10 cellular contexts compared by ENCODE assay signal in the genomic region with DNA sequence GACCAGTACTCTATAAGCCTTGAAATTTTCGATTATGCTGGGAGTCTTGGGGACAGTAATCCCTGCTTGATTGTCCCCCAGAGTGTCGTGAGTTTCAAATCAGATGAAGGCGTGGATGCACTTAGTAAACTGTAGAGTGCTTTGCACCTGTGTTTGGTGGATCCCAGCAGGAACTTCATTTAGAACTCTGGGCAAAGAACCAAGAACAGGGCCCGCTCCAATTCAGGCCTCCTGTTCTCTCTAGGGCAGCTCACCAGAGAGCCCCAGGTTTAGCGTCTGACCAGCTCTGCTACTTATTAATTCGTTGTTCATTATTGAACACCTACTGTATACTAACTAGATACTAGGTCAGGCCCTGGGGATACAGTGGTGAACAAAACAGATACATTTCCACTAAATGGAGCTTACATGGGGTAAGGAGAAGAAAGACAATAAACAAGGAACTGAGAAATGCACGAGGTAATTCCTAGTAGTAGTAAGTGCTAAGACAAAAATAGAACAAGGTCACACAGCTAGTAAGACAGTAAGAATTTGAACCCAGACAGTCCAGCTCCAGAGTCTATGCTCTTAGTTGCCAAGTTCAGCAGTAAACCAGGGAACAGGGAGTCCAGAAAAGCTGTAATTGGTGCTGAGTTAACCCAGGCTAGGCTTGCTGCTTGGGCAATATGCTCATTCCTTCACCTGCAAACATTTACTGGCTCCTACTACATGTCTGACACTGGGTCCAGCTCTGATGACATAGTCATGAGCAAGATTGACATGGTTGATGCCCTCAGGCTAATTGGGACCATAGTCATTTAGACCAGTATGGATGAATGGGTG. TPM values are rescaled to one million over a fixed set of nuclear protein-coding genes. Genes with fewer than 3 reads are reported as not detected.
DNase-seq lines count a peak whose midpoint lies in the region; ATAC-seq and TF ChIP-seq lines count a peak whose summit lies in the region.
"Had no signal": no experiment of that assay in that cellular context is flagged by ENCODE, and none has a peak within 500 bp of the region (broad histone marks: within the 10 kb centered on the region; RNA-seq: fewer than 3 reads in every experiment).

No MANE protein-coding gene starts in this region.

- H3K4me1 Mint-ChIP-seq in CD4-positive, alpha-beta memory T cell, result peaks cover 38 to 61% (median 48%) of the 10 kb centered on the region in 4 donors
- peaks cover 52% of the 10 kb centered on the region for H3K4me1 Mint-ChIP-seq in central memory CD8-positive, alpha-beta T cell
- peaks cover 26 to 55% (median 50%) of the 10 kb centered on the region in 4 donors for H3K4me1 Mint-ChIP-seq in naive thymus-derived CD8-positive, alpha-beta T cell

- H3K4me3 Mint-ChIP-seq in CD4-positive, alpha-beta memory T cell, result peak overlapping the region; percentile 89 to 94 (median 92)
- H3K4me3 Mint-ChIP-seq in central memory CD8-positive, alpha-beta T cell, result peak overlapping the region; percentile 88
- H3K4me3 Mint-ChIP-seq in naive thymus-derived CD8-positive, alpha-beta T cell, result peak overlapping the region; percentile 72 to 92 (median 89)

- peak overlapping the region; percentile 89 to 97 (median 94) for H3K27ac Mint-ChIP-seq in CD4-positive, alpha-beta memory T cell
- peak overlapping the region; percentile 94 for H3K27ac Mint-ChIP-seq in central memory CD8-positive, alpha-beta T cell (ENCODE audit: low read depth)
- peak overlapping the region; percentile 84 to 97 (median 96) for H3K27ac Mint-ChIP-seq in naive thymus-derived CD8-positive, alpha-beta T cell

- intact Hi-C loops in CD4-positive, alpha-beta memory T cell (cut with micrococcal nuclease), result loop anchor here (1.0 to 10.0 kb wide), 3 partner anchors 28 to 81 kb away; partner anchors contain the start of gene TUT4
- intact Hi-C loops in upper lobe of right lung (cut with DNase I), result no loop called here

- H3K27me3 Mint-ChIP-seq in CD4-positive, alpha-beta memory T cell, result no peaks in the 10 kb centered on the region
- no peaks in the 10 kb centered on the region for H3K27me3 Mint-ChIP-seq in central memory CD8-positive, alpha-beta T cell
- H3K27me3 Mint-ChIP-seq in naive thymus-derived CD8-positive, alpha-beta T cell, result no peaks in the 10 kb centered on the region

- H3K27ac ChIP-seq in CD4-positive, alpha-beta memory T cell (ENCODE audit: low read depth, low read length), result peak overlapping the region; percentile 69
- no peak overlapping the region for H3K27ac ChIP-seq in upper lobe of right lung

- CTCF ChIA-PET in CD4-positive, alpha-beta memory T cell (lab: Charles Lee; ENCODE audit: partially characterized antibody), result interaction anchor here (0.7 to 2.2 kb wide), 8 partner anchors 9 to 1524 kb away, joined by 3 to 15 read pairs (median 4); partner anchors contain the start of gene SHISAL2A

- H3K4me3 ChIP-seq in CD4-positive, alpha-beta memory T cell (ENCODE audit: low read length in 2 of 2), result peak overlapping the region in 1 of 2 donors; percentile 64
- no peak overlapping the region for H3K4me3 ChIP-seq in upper lobe of right lung

- POLR2A ChIA-PET in CD4-positive, alpha-beta memory T cell (lab: Charles Lee; ENCODE audit: partially characterized antibody), result interaction anchor here (0.9 to 10.4 kb wide), 6 partner anchors 10 to 200 kb away, joined by 3 to 188 read pairs (median 6); partner anchors contain the start of genes ORC1, PRPF38A, SHISAL2A and TUT4
- POLR2A ChIA-PET in naive thymus-derived CD8-positive, alpha-beta T cell (lab: Charles Lee), result interaction anchor here (0.7 to 3.2 kb wide), 12 partner anchors 11 to 118 kb away, joined by 3 to 18 read pairs (median 4); partner anchors contain the start of genes SHISAL2A and TUT4

- H3K27me3 ChIP-seq in CD4-positive, alpha-beta memory T cell (ENCODE audit: insufficient read depth, low read length), result no peaks in the 10 kb centered on the region
- no peaks in the 10 kb centered on the region for H3K27me3 ChIP-seq in upper lobe of right lung

- H3K36me3 ChIP-seq in CD4-positive, alpha-beta memory T cell (ENCODE audit: insufficient read depth, low read length), result peaks cover 20% of the 10 kb centered on the region
- peaks cover 13% of the 10 kb centered on the region for H3K36me3 ChIP-seq in upper lobe of right lung
- H3K36me3 ChIP-seq: prostate gland had no signal

- no peak for ATAC-seq in central memory CD8-positive, alpha-beta T cell (replicated peaks; ENCODE audit: extremely low read depth, poor library complexity, severe bottlenecking)
- no peak for ATAC-seq in naive thymus-derived CD8-positive, alpha-beta T cell
- no peak for ATAC-seq in upper lobe of right lung

- H3K36me3 Mint-ChIP-seq in CD4-positive, alpha-beta memory T cell, result peaks cover 21 to 35% of the 10 kb centered on the region in 2 donors
- peaks cover 16% of the 10 kb centered on the region for H3K36me3 Mint-ChIP-seq in central memory CD8-positive, alpha-beta T cell (ENCODE audit: insufficient read depth)
- peaks cover 0 to 31% (median 12%) of the 10 kb centered on the region in 3 donors for H3K36me3 Mint-ChIP-seq in naive thymus-derived CD8-positive, alpha-beta T cell

- H3K9me3 Mint-ChIP-seq in CD4-positive, alpha-beta memory T cell, result no peaks in the 10 kb centered on the region
- no peaks in the 10 kb centered on the region for H3K9me3 Mint-ChIP-seq in central memory CD8-positive, alpha-beta T cell
- no peaks in the 10 kb centered on the region for H3K9me3 Mint-ChIP-seq in naive thymus-derived CD8-positive, alpha-beta T cell

- no peak for DNase-seq in CD4-positive, alpha-beta memory T cell
- peak; percentile 72 for DNase-seq in M059J (ENCODE audit: low read depth)
- DNase-seq in central memory CD8-positive, alpha-beta T cell (ENCODE audit: low spot score in 2 of 2), result no peak
- peak in 1 of 10 donors; percentile 6 for DNase-seq in naive thymus-derived CD8-positive, alpha-beta T cell
- DNase-seq in upper lobe of right lung, result no peak
- no peak for DNase-seq in AG08395 (ENCODE audit: low spot score)
- DNase-seq in D341Med (ENCODE audit: low spot score), result no peak
- DNase-seq in DMS79 (lab: John Stamatoyannopoulos, UW), result no peak

- H3K9me3 ChIP-seq in CD4-positive, alpha-beta memory T cell (ENCODE audit: control insufficient read depth in 1 of 2, low read length in 2 of 2), result no peaks in the 10 kb centered on the region
- H3K9me3 ChIP-seq in upper lobe of right lung, result no peaks in the 10 kb centered on the region
- H3K9me3 ChIP-seq: prostate gland had no signal

- H3K4me1 ChIP-seq in CD4-positive, alpha-beta memory T cell (ENCODE audit: insufficient read depth, low read length), result peaks cover 39% of the 10 kb centered on the region
- peaks cover 23% of the 10 kb centered on the region for H3K4me1 ChIP-seq in upper lobe of right lung

- TF ChIP-seq CTCF in upper lobe of right lung (IDR thresholded peaks at IDR 0.05), result no peak

RNA-seq across cellular contexts. Expression of gene GPX7, which starts 1.7 kb away (rescaled TPM):
- total RNA-seq in CD4-positive, alpha-beta memory T cell, result 10 to 100 TPM; 26.3 to 27.5 TPM
- 10 to 100 TPM; 34.1 to 34.4 TPM for polyA plus RNA-seq in CD4-positive, alpha-beta memory T cell
- total RNA-seq in M059J (2014; rRNA removed; shearing (Covaris generic)), result 7.7 and 8.7 TPM in 2 replicates
- total RNA-seq in naive thymus-derived CD8-positive, alpha-beta T cell, result 10 to 100 TPM; 25.0 to 30.4 TPM
- polyA plus RNA-seq in naive thymus-derived CD8-positive, alpha-beta T cell, result 10 to 100 TPM; 30.2 to 34.5 (median 30.3) TPM
- total RNA-seq in upper lobe of right lung, result 6.2 TPM

RNA-seq across cellular contexts. Expression of gene SHISAL2A, which starts 29.1 kb away (rescaled TPM):
- 10 to 100 TPM; 64.8 to 75.6 TPM for total RNA-seq in CD4-positive, alpha-beta memory T cell
- polyA plus RNA-seq in CD4-positive, alpha-beta memory T cell, result 1 to 10 TPM; 3.2 to 8.4 TPM
- 0.15 TPM in 1 of 2 replicates, not detected in the other for total RNA-seq in M059J (2014; rRNA removed; shearing (Covaris generic))
- 10 to 100 TPM; 83.4 to 89.0 TPM for total RNA-seq in naive thymus-derived CD8-positive, alpha-beta T cell
- 10 to 100 TPM in 1 of 3 donors, 1 to 10 TPM in 2; 7.1 to 12.1 (median 7.9) TPM for polyA plus RNA-seq in naive thymus-derived CD8-positive, alpha-beta T cell
- total RNA-seq in upper lobe of right lung, result 0.81 TPM
- total RNA-seq: subcutaneous adipose tissue had no signal

RNA-seq across cellular contexts. Expression of gene TUT4, which starts 51.0 kb away (rescaled TPM):
- 100 to 1,000 TPM; 151 to 159 TPM for total RNA-seq in CD4-positive, alpha-beta memory T cell
- 10 to 100 TPM; 22.4 to 42.7 TPM for polyA plus RNA-seq in CD4-positive, alpha-beta memory T cell
- 12.7 and 22.3 TPM in 2 replicates for total RNA-seq in M059J (2014; rRNA removed; shearing (Covaris generic))
- 100 to 1,000 TPM; 171 to 178 TPM for total RNA-seq in naive thymus-derived CD8-positive, alpha-beta T cell
- 10 to 100 TPM; 31.6 to 40.9 (median 32.7) TPM for polyA plus RNA-seq in naive thymus-derived CD8-positive, alpha-beta T cell
- total RNA-seq in upper lobe of right lung, result 44.2 TPM

Comparison
In these comparisons a context has a peak if more than half of its experiments do, and no peak if none do; other contexts are left out.
1. RNA of gene SHISAL2A, which starts 29.1 kb away (total RNA-seq): 83.4 to 89.0 TPM in naive thymus-derived CD8-positive, alpha-beta T cell and 64.8 to 75.6 TPM in CD4-positive, alpha-beta memory T cell; 0.81 TPM in upper lobe of right lung (single experiment) and 0.15 TPM in M059J; every median in the first group is over 10 times any median in the second.
2. Peak in every context shown above with its lines, with median percentiles within 50 percentile points of each other: H3K27ac Mint-ChIP-seq and H3K4me3 Mint-ChIP-seq.